Comparison of ENCODE assay signal across 2 cellular contexts in genomic region chrX:130264573-130264972, GRCh38.
A peak's percentile ranks its signal among the peaks of the same experiment; 100 is the strongest.
TF ChIP-seq lines count a peak whose summit lies in the region.

No MANE protein-coding gene starts in this region.

TF ChIP-seq in K562, 482 proteins besides CTCF, POLR2A, EP300 and RAD21:
- TF ChIP-seq E2F4 (CRISPR knock-in tag; IDR thresholded peaks at IDR 0.05; ENCODE audit: low read depth) = no peak
- TF ChIP-seq ETS1 (conservative IDR thresholded peaks at IDR 0.05; ENCODE audit: control insufficient read depth, low read depth, low read length) = no peak
- TF ChIP-seq GATAD2B (IDR thresholded peaks at IDR 0.05; ENCODE audit: borderline replicate concordance) = no peak
- peak; percentile 74 for TF ChIP-seq C11orf30 (IDR thresholded peaks at IDR 0.05; ENCODE audit: low read depth)
- peak; percentile 78 for TF ChIP-seq MAFF (IDR thresholded peaks at IDR 0.05; ENCODE audit: low read length)
- TF ChIP-seq NFIX (CRISPR knock-in tag; IDR thresholded peaks at IDR 0.05; ENCODE audit: low read depth) = no peak
- no peak for TF ChIP-seq PRMT5 (CRISPR knock-in tag; IDR thresholded peaks at IDR 0.05)
- TF ChIP-seq FOXP4 (CRISPR knock-in tag; IDR thresholded peaks at IDR 0.05; ENCODE audit: borderline replicate concordance) = no peak
- peak; percentile 74; the same call in 1 of the 2 replicates for TF ChIP-seq MAFK (IDR thresholded peaks at IDR 0.05; ENCODE audit: low read length)
- no peak for TF ChIP-seq ZFP36 (IDR thresholded peaks at IDR 0.05; ENCODE audit: low read depth, low read length, partially characterized antibody)
- TF ChIP-seq HCFC1 (IDR thresholded peaks at IDR 0.05; ENCODE audit: low read depth, low read length) = no peak
- no peak for TF ChIP-seq LEF1 (IDR thresholded peaks at IDR 0.05)
- no peak for TF ChIP-seq ZNF212 (CRISPR knock-in tag; IDR thresholded peaks at IDR 0.05)
- peak; percentile 85 for TF ChIP-seq ZNF316 (IDR thresholded peaks at IDR 0.05)
- TF ChIP-seq NFE2 (IDR thresholded peaks at IDR 0.05; ENCODE audit: low read depth) = peak; percentile 82
- peak; percentile 87 for TF ChIP-seq MAFG (tag; conservative IDR thresholded peaks at IDR 0.05)
- TF ChIP-seq NFE2L1 (tag; IDR thresholded peaks at IDR 0.05; ENCODE audit: borderline replicate concordance, low read depth) = peak; percentile 85
- no peak for TF ChIP-seq GTF2F1 (IDR thresholded peaks at IDR 0.05; ENCODE audit: low read depth, low read length)

TF ChIP-seq in GM23338, 12 proteins besides CTCF, POLR2A, EP300 and RAD21 (continued from another document):
- no peak for TF ChIP-seq ETS1 (IDR thresholded peaks at IDR 0.05)
- no peak for TF ChIP-seq ZNF331 (CRISPR knock-in tag; IDR thresholded peaks at IDR 0.05; ENCODE audit: low read depth)
